Comparison of ENCODE assay signal across 10 cellular contexts in genomic region chr10:77532068-77532467, GRCh38.
DNase-seq lines count a peak whose midpoint lies in the region; ATAC-seq and TF ChIP-seq lines count a peak whose summit lies in the region.
"Had no signal": no experiment of that assay in that cellular context is flagged by ENCODE, and none has a peak within 500 bp of the region (broad histone marks: within the 10 kb centered on the region; RNA-seq: fewer than 3 reads in every experiment).

No MANE protein-coding gene starts in this region.

- ATAC-seq in HG03175 (IDR thresholded peaks at IDR 0.05; ENCODE audit: unreplicated experiment) = no peak

- H3K27me3 ChIP-seq in BLaER1 (no peaks in the 10 kb centered on the region), rectal smooth muscle tissue (ENCODE audit: control insufficient read depth, insufficient read depth, low read length) (no peaks in the 10 kb centered on the region)
- H3K27me3 ChIP-seq: suprapubic skin had no signal

- H3K27ac Mint-ChIP-seq in progenitor cell of endocrine pancreas = no peak overlapping the region

- DNase-seq in LHCN-M2 (ENCODE audit: low read depth) = peak; percentile 96
- peak; percentile 76 for DNase-seq in dedifferentiated amniotic fluid mesenchymal stem cell (ENCODE audit: extremely low spot score)
- no peak for DNase-seq in OCI-M1 (lab: John Stamatoyannopoulos, UW)
- no peak for DNase-seq in NCI-H146 treated with DMSO at 0.1 percent for 48 hours (lab: John Stamatoyannopoulos, UW; ENCODE audit: unreplicated experiment)
- no peak for DNase-seq in progenitor cell of endocrine pancreas (ENCODE audit: low spot score, unreplicated experiment)
- DNase-seq: stimulated activated CD4-positive, alpha-beta T cell treated with anti-CD3 and anti-CD28 coated beads, Interleukin-2, amount 100 ng/mL, for 24 hours had no signal

- peaks cover 62% of the 10 kb centered on the region for H3K4me1 ChIP-seq in BLaER1
- peaks cover 37% of the 10 kb centered on the region for H3K4me1 ChIP-seq in rectal smooth muscle tissue (ENCODE audit: control insufficient read depth, insufficient read depth, low read length)

- no peak overlapping the region for H3K9ac ChIP-seq in BLaER1
- no peak overlapping the region for H3K9ac ChIP-seq in rectal smooth muscle tissue (ENCODE audit: low read length)

- peaks cover 13% of the 10 kb centered on the region for H3K27me3 Mint-ChIP-seq in progenitor cell of endocrine pancreas

- H3K36me3 ChIP-seq in BLaER1 = no peaks in the 10 kb centered on the region
- no peaks in the 10 kb centered on the region for H3K36me3 ChIP-seq in rectal smooth muscle tissue (ENCODE audit: control insufficient read depth, insufficient read depth, low read length)
- H3K36me3 ChIP-seq: suprapubic skin had no signal

- no peak overlapping the region for H3K4me3 ChIP-seq in BLaER1
- no peak overlapping the region for H3K4me3 ChIP-seq in rectal smooth muscle tissue (ENCODE audit: low read length)
- H3K4me3 ChIP-seq: suprapubic skin had no signal

- no peak overlapping the region for H3K4me3 Mint-ChIP-seq in progenitor cell of endocrine pancreas (ENCODE audit: low read depth)

- H3K9me3 ChIP-seq in BLaER1 = no peaks in the 10 kb centered on the region
- H3K9me3 ChIP-seq: suprapubic skin had no signal

- H3K4me2 ChIP-seq in BLaER1 = peak overlapping the region; percentile 76

- no peaks in the 10 kb centered on the region for H4K20me1 ChIP-seq in BLaER1

- H3K9me3 Mint-ChIP-seq in progenitor cell of endocrine pancreas (ENCODE audit: low read depth) = no peaks in the 10 kb centered on the region

- no peaks in the 10 kb centered on the region for H3K36me3 Mint-ChIP-seq in progenitor cell of endocrine pancreas (ENCODE audit: insufficient read depth)

- H3K27ac ChIP-seq in BLaER1 = peak overlapping the region; percentile 58; the same call in 1 of the 2 replicates
- peak overlapping the region; percentile 10 for H3K27ac ChIP-seq in rectal smooth muscle tissue (ENCODE audit: low read depth, low read length)
- H3K27ac ChIP-seq: suprapubic skin had no signal

- no peak for TF ChIP-seq CTCF in progenitor cell of endocrine pancreas (IDR thresholded peaks at IDR 0.05; ENCODE audit: unreplicated experiment)

- peaks cover 13% of the 10 kb centered on the region for H3K4me1 Mint-ChIP-seq in progenitor cell of endocrine pancreas (ENCODE audit: low read depth)

Comparison
In these comparisons a context has a peak if more than half of its experiments do, and no peak if none do; other contexts are left out.
1. DNase-seq: peak in LHCN-M2 (single experiment) and dedifferentiated amniotic fluid mesenchymal stem cell (single experiment); none in OCI-M1 (single experiment), NCI-H146 treated with DMSO at 0.1 percent for 48 hours (single experiment) and progenitor cell of endocrine pancreas (single experiment).